1 cellular context compared by ENCODE assay signal in genomic region chr19:17687141-17687856, GRCh38.
TF ChIP-seq lines count a peak whose summit lies in the region.

No MANE protein-coding gene starts in this region.

TF ChIP-seq in SK-N-SH, 30 proteins besides CTCF, POLR2A, EP300 and RAD21:
- TF ChIP-seq, protein P1, sequence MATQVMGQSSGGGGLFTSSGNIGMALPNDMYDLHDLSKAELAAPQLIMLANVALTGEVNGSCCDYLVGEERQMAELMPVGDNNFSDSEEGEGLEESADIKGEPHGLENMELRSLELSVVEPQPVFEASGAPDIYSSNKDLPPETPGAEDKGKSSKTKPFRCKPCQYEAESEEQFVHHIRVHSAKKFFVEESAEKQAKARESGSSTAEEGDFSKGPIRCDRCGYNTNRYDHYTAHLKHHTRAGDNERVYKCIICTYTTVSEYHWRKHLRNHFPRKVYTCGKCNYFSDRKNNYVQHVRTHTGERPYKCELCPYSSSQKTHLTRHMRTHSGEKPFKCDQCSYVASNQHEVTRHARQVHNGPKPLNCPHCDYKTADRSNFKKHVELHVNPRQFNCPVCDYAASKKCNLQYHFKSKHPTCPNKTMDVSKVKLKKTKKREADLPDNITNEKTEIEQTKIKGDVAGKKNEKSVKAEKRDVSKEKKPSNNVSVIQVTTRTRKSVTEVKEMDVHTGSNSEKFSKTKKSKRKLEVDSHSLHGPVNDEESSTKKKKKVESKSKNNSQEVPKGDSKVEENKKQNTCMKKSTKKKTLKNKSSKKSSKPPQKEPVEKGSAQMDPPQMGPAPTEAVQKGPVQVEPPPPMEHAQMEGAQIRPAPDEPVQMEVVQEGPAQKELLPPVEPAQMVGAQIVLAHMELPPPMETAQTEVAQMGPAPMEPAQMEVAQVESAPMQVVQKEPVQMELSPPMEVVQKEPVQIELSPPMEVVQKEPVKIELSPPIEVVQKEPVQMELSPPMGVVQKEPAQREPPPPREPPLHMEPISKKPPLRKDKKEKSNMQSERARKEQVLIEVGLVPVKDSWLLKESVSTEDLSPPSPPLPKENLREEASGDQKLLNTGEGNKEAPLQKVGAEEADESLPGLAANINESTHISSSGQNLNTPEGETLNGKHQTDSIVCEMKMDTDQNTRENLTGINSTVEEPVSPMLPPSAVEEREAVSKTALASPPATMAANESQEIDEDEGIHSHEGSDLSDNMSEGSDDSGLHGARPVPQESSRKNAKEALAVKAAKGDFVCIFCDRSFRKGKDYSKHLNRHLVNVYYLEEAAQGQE (IDR thresholded peaks at IDR 0.05; ENCODE audit: low read depth, low read length) = 0 out of 2 replicates have a peak, but pooled peaks have one; percentile 5
- TF ChIP-seq GATA2 (CRISPR knock-in tag; IDR thresholded peaks at IDR 0.05) = no peak
